24 cellular contexts compared by ENCODE assay signal in genomic region chr12:32789911-32790310, GRCh38.
"Had no signal": no experiment of that assay in that cellular context is flagged by ENCODE, and none has a peak within 500 bp of the region (broad histone marks: within the 10 kb centered on the region; RNA-seq: fewer than 3 reads in every experiment).

No MANE protein-coding gene starts in this region.

- H3K9me3 Mint-ChIP-seq: effector memory CD8-positive, alpha-beta T cell; immature natural killer cell; naive B cell had no signal

- H3K79me2 ChIP-seq: hepatocyte had no signal

- H3K4me2 ChIP-seq: hepatocyte had no signal

- H3K36me3 ChIP-seq: colonic mucosa, esophagus squamous epithelium, gastroesophageal sphincter, lower lobe of right lung had no signal

- H3K4me3 Mint-ChIP-seq: dendritic cell treated with granulocyte-macrophage colony-stimulating factor and Interleukin-4, amounts not matched to agents 40 ng/mL and 50 ng/mL, for 4 days; effector memory CD8-positive, alpha-beta T cell; endodermal cell; immature natural killer cell; naive B cell had no signal

- H2AFZ ChIP-seq: hepatocyte had no signal

- H3K9me3 ChIP-seq: colonic mucosa, esophagus squamous epithelium, gastroesophageal sphincter, heart left ventricle, lower lobe of right lung, mucosa of descending colon had no signal

- H3K4me3 ChIP-seq: colonic mucosa, esophagus squamous epithelium, gastroesophageal sphincter, heart left ventricle, hepatocyte, lower lobe of right lung, mucosa of descending colon had no signal

- H3K4me1 Mint-ChIP-seq: immature natural killer cell, naive B cell had no signal

- H3K27ac Mint-ChIP-seq: dendritic cell treated with granulocyte-macrophage colony-stimulating factor and Interleukin-4, amounts not matched to agents 40 ng/mL and 50 ng/mL, for 4 days; effector memory CD8-positive, alpha-beta T cell; endodermal cell; immature natural killer cell; naive B cell had no signal

- H3K27me3 ChIP-seq: colonic mucosa, esophagus squamous epithelium, foreskin keratinocyte, heart left ventricle, hepatocyte had no signal

- H3K36me3 Mint-ChIP-seq: immature natural killer cell, naive B cell had no signal

- H3K4me1 ChIP-seq: colonic mucosa, esophagus squamous epithelium, foreskin keratinocyte, gastroesophageal sphincter, lower lobe of right lung had no signal

- H3K27me3 Mint-ChIP-seq: dendritic cell treated with granulocyte-macrophage colony-stimulating factor and Interleukin-4, amounts not matched to agents 40 ng/mL and 50 ng/mL, for 4 days had no signal

- H3K27ac ChIP-seq: colonic mucosa, epithelial cell of prostate, esophagus squamous epithelium, foreskin keratinocyte, gastroesophageal sphincter, heart left ventricle, hepatocyte, lower lobe of right lung had no signal

- DNase-seq: colonic mucosa; cortex of kidney; effector CD8-positive, alpha-beta T cell; effector memory CD8-positive, alpha-beta T cell; endodermal cell; erythroblast; esophagus squamous epithelium; foreskin keratinocyte; heart left ventricle; hypothalamus; immature natural killer cell; islet precursor cell; kidney; kidney glomerular epithelial cell; left colon; left ventricle myocardium superior; lower lobe of right lung; mesenchymal stem cell; mucosa of descending colon; naive B cell had no signal
